In the genomic region with DNA sequence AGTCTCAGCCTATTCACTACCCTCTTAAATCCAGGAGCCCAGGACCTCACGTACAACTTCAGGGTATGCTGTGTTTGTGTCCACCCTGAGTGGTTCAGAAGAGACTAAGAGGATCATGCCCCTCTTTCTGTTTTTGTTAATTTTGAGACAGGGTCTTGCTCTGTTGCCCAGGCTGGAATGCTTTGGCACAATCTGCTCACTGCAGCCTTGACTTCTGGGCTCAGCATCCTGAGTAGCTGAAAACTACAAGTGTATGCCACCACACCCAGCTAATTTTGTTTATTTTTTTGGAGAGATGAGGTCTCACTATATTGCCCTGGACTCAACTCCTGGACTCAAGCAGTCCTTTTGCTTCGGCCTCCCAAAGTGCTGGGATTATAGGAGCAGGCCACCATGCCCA, we compare ENCODE assay signal across 14 cellular contexts.
DNase-seq lines count a peak whose midpoint lies in the region; ATAC-seq and TF ChIP-seq lines count a peak whose summit lies in the region.
"Had no signal": no experiment of that assay in that cellular context is flagged by ENCODE, and none has a peak within 500 bp of the region (broad histone marks: within the 10 kb centered on the region; RNA-seq: fewer than 3 reads in every experiment).

No MANE protein-coding gene starts in this region.

- H3K4me3 ChIP-seq in Caco-2 (ENCODE audit: low read depth, low read length) (no peak overlapping the region), HCT116 (replicated peaks in 1 of 2; ENCODE audit: low read depth in 1 of 2, low read length in 2 of 2) (no peak overlapping the region), Panc1 (ENCODE audit: low read depth in 2 of 2, low read length in 2 of 2) (no peak overlapping the region), suprapubic skin (no peak overlapping the region)

- 79% methylated on average over 2 of the region's 2 CpGs for WGBS in suprapubic skin

- no peak for TF ChIP-seq POLR2A in HCT116 (IDR thresholded peaks at IDR 0.05; ENCODE audit: borderline replicate concordance, extremely low read depth, insufficient read depth, insufficient read length)
- no peak for TF ChIP-seq POLR2A in suprapubic skin (IDR thresholded peaks at IDR 0.05)

- no peak for TF ChIP-seq EP300 in suprapubic skin (IDR thresholded peaks at IDR 0.05)

- TF ChIP-seq RAD21 in HCT116 (IDR thresholded peaks at IDR 0.05; ENCODE audit: low read depth) = no peak

- DNase-seq in Caco-2 (no peak), HCT116 (ENCODE audit: low read depth, low spot score) (no peak), Panc1 (ENCODE audit: low read depth, low spot score) (no peak), posterior cingulate gyrus (no peak), suprapubic skin (ENCODE audit: low spot score in 2 of 2) (no peak), T-helper 17 cell (no peak)
- DNase-seq in activated CD8-positive, alpha-beta memory T cell treated with anti-CD3 and anti-CD28 coated beads for 24 hours = no peak
- DNase-seq: C1 segment of cervical spinal cord; CD4-positive, alpha-beta T cell; DMS153; DND-41; GDM1 had no signal

- POLR2A ChIA-PET in Caco-2 (lab: Charles Lee) = no interaction called here
- POLR2A ChIA-PET in HCT116 (lab: Charles Lee) = no interaction called here
- POLR2A ChIA-PET in Panc1 (lab: Charles Lee) = no interaction called here

- no peaks in the 10 kb centered on the region for H3K79me2 ChIP-seq in HCT116 (ENCODE audit: insufficient read depth, low read length)

- H3K4me1 ChIP-seq in Caco-2 (peaks cover 9% of the 10 kb centered on the region), HCT116 (ENCODE audit: control insufficient read depth in 1 of 2, insufficient read depth in 2 of 2, low read length in 2 of 2) (peaks cover 12 to 30% of the 10 kb centered on the region in 2 experiments; a peak in 3 of 4 replicates), Panc1 (ENCODE audit: control insufficient read depth, insufficient read depth, low read length) (peaks cover 28% of the 10 kb centered on the region), suprapubic skin (peaks cover 15% of the 10 kb centered on the region)

- H3K9me2 ChIP-seq in HCT116 (ENCODE audit: insufficient read depth) = no peaks in the 10 kb centered on the region

- H3K27me3 Mint-ChIP-seq in Caco-2 (ENCODE audit: insufficient read depth, unreplicated experiment) (no peaks in the 10 kb centered on the region), nephron (ENCODE audit: low read depth) (peaks cover 41% of the 10 kb centered on the region), T-helper 17 cell (peaks cover 6% of the 10 kb centered on the region)
- H3K27me3 Mint-ChIP-seq: B cell had no signal

- ATAC-seq in HCT116 (no peak), Panc1 (no peak), T-helper 17 cell (no peak)

- H3K27ac Mint-ChIP-seq in Caco-2 (ENCODE audit: unreplicated experiment) (peak overlapping the region; percentile 0), nephron (peak overlapping the region; percentile 31 to 77 (median 57)), T-helper 17 cell (no peak overlapping the region)
- H3K27ac Mint-ChIP-seq: B cell; CD4-positive, alpha-beta T cell had no signal

- H3K36me3 Mint-ChIP-seq in Caco-2 (ENCODE audit: insufficient read depth, unreplicated experiment) = no peaks in the 10 kb centered on the region
- H3K36me3 Mint-ChIP-seq in nephron (ENCODE audit: low read depth) = no peaks in the 10 kb centered on the region
- no peaks in the 10 kb centered on the region for H3K36me3 Mint-ChIP-seq in T-helper 17 cell (ENCODE audit: low read depth)

- H4K20me1 ChIP-seq in HCT116 (ENCODE audit: insufficient read depth) = no peaks in the 10 kb centered on the region

- H3K4me3 Mint-ChIP-seq in Caco-2 (ENCODE audit: unreplicated experiment) (no peak overlapping the region), nephron (no peak overlapping the region), T-helper 17 cell (no peak overlapping the region)
- H3K4me3 Mint-ChIP-seq: B cell; CD4-positive, alpha-beta T cell had no signal

- CTCF ChIA-PET in Caco-2 (lab: Charles Lee) = no interaction called here
- CTCF ChIA-PET in HCT116 (lab: Charles Lee) = no interaction called here
- CTCF ChIA-PET in Panc1 (lab: Charles Lee) = no interaction called here

- in situ Hi-C loops in Panc1 (cut with HindIII; ENCODE audit: low pct_unique_long_range_greater_than_20kb, low sequenced_read_pairs) = no loop called here

- H3K4me2 ChIP-seq in HCT116 (ENCODE audit: low read length) = peak overlapping the region; percentile 62

- no peaks in the 10 kb centered on the region for H3K9me3 ChIP-seq in Caco-2
- no peaks in the 10 kb centered on the region for H3K9me3 ChIP-seq in HCT116 (ENCODE audit: control insufficient read depth in 1 of 2, insufficient read depth in 1 of 2, low read depth in 1 of 2, low read length in 2 of 2)
- H3K9me3 ChIP-seq in Panc1 (ENCODE audit: control insufficient read depth, insufficient read depth, low read depth, low read length) = no peaks in the 10 kb centered on the region
- H3K9me3 ChIP-seq in suprapubic skin = no peaks in the 10 kb centered on the region
- H3K9me3 ChIP-seq in T-helper 17 cell (ENCODE audit: control insufficient read depth, low read length, poor library complexity, severe bottlenecking) = no peaks in the 10 kb centered on the region

- RAD21 ChIA-PET in HCT116 (lab: Charles Lee; ENCODE audit: low non-redundant PET in 1 of 2, low total read pairs in 2 of 2, uncharacterized antibody in 2 of 2, unreplicated experiment in 2 of 2) = no interaction called here

- no peak overlapping the region for H2AFZ ChIP-seq in HCT116 (ENCODE audit: low read depth, low read length, poor library complexity, severe bottlenecking)

- H3K9me3 Mint-ChIP-seq in Caco-2 (ENCODE audit: unreplicated experiment) (no peaks in the 10 kb centered on the region), nephron (no peaks in the 10 kb centered on the region)
- H3K9me3 Mint-ChIP-seq: CD4-positive, alpha-beta T cell had no signal

- no peak for TF ChIP-seq CTCF in Caco-2 (IDR thresholded peaks at IDR 0.05; ENCODE audit: insufficient read depth in 1 of 2, low read depth in 1 of 2, low read length in 1 of 2, severe bottlenecking in 1 of 2, unreplicated experiment in 1 of 2)
- no peak for TF ChIP-seq CTCF in HCT116 (IDR thresholded peaks at IDR 0.05 in 2 of 3, conservative IDR thresholded peaks at IDR 0.05 in 1 of 3; ENCODE audit: borderline replicate concordance in 1 of 3, insufficient read depth in 1 of 3, low read depth in 2 of 3, low read length in 2 of 3)
- no peak for TF ChIP-seq CTCF in Panc1 (IDR thresholded peaks at IDR 0.05)
- no peak for TF ChIP-seq CTCF in nephron (IDR thresholded peaks at IDR 0.05; ENCODE audit: unreplicated experiment in 3 of 3)
- no peak for TF ChIP-seq CTCF in suprapubic skin (IDR thresholded peaks at IDR 0.05)

- no TSS peak for BruUV-seq in Caco-2 (replicated peaks; lab: Mats Ljungman, UMichigan)
- BruUV-seq in HCT116 (replicated peaks; lab: Mats Ljungman, UMichigan) = no TSS peak
- no TSS peak for BruUV-seq in Panc1 (replicated peaks; lab: Mats Ljungman, UMichigan)

- H3K27me3 ChIP-seq in Caco-2 (replicated peaks; ENCODE audit: control insufficient read depth, insufficient read depth, low read length) = no peaks in the 10 kb centered on the region
- no peaks in the 10 kb centered on the region for H3K27me3 ChIP-seq in HCT116 (ENCODE audit: insufficient read depth, low read length)
- H3K27me3 ChIP-seq in Panc1 (ENCODE audit: control insufficient read depth, insufficient read depth, low read length) = no peaks in the 10 kb centered on the region
- no peaks in the 10 kb centered on the region for H3K27me3 ChIP-seq in suprapubic skin

- H3K9ac ChIP-seq in HCT116 (ENCODE audit: low read length) = 0 out of 2 replicates have a peak overlapping the region, but pooled peaks have one; percentile 46

- H3K4me1 Mint-ChIP-seq in Caco-2 (ENCODE audit: low read depth, unreplicated experiment) (peaks cover 7% of the 10 kb centered on the region), nephron (peaks cover 25% of the 10 kb centered on the region), T-helper 17 cell (no peaks in the 10 kb centered on the region)
- H3K4me1 Mint-ChIP-seq: B cell had no signal

- intact Hi-C loops in Caco-2 (cut with micrococcal nuclease; ENCODE audit: unreplicated experiment) (loop anchor here (5.0 kb wide), 1 partner anchor 133 kb away; a partner anchor contains a TSS), HCT116 (cut with micrococcal nuclease) (no loop called here), Panc1 (cut with micrococcal nuclease; ENCODE audit: unreplicated experiment) (no loop called here), posterior cingulate gyrus (cut with DNase I) (no loop called here)

- H3K27ac ChIP-seq in HCT116 (ENCODE audit: low read depth, low read length) = no peak overlapping the region
- peak overlapping the region; percentile 76; the same call in 1 of the 2 replicates for H3K27ac ChIP-seq in Panc1 (ENCODE audit: low read length)
- H3K27ac ChIP-seq in suprapubic skin = no peak overlapping the region

- no peaks in the 10 kb centered on the region for H3K36me3 ChIP-seq in Caco-2 (ENCODE audit: control insufficient read depth, insufficient read depth, low read length)
- no peaks in the 10 kb centered on the region for H3K36me3 ChIP-seq in HCT116 (ENCODE audit: control insufficient read depth in 1 of 2, insufficient read depth in 2 of 2, low read length in 2 of 2)
- no peaks in the 10 kb centered on the region for H3K36me3 ChIP-seq in Panc1 (ENCODE audit: control insufficient read depth, insufficient read depth, low read length)
- H3K36me3 ChIP-seq in suprapubic skin = no peaks in the 10 kb centered on the region

TF ChIP-seq in HCT116, 20 proteins besides CTCF, POLR2A, EP300 and RAD21 (continues in another document):
- TF ChIP-seq SIN3A (IDR thresholded peaks at IDR 0.05; ENCODE audit: low read depth) (no peak), FOSL1 (IDR thresholded peaks at IDR 0.05; ENCODE audit: low read depth) (no peak), SRF (IDR thresholded peaks at IDR 0.05; ENCODE audit: low read depth) (no peak), EZH2 (IDR thresholded peaks at IDR 0.05) (no peak), YY1 (IDR thresholded peaks at IDR 0.05; ENCODE audit: extremely low read depth, insufficient replicate concordance, low read depth, low read length) (no peak), ELF1 (IDR thresholded peaks at IDR 0.05; ENCODE audit: borderline replicate concordance, low read depth) (no peak), TCF7L2 (IDR thresholded peaks at IDR 0.05; ENCODE audit: borderline replicate concordance, extremely low read depth, insufficient read depth, insufficient read length) (no peak), EZH2phosphoT487 (IDR thresholded peaks at IDR 0.05; ENCODE audit: borderline replicate concordance) (no peak)
